ENCODE assay signal across 34 cellular contexts in genomic region chr7:133246558-133246957, GRCh38.
"Had no signal": no experiment of that assay in that cellular context is flagged by ENCODE, and none has a peak within 500 bp of the region (broad histone marks: within the 10 kb centered on the region; RNA-seq: fewer than 3 reads in every experiment).

No MANE protein-coding gene starts in this region.

- H3K9me3 ChIP-seq: MG63 had no signal

- DNase-seq: Karpas-422, Kasumi-1, MG63, MM.1S, MV-4-11, NCI-H1048, NCI-H1092, NCI-H1092 treated with DMSO at 0.1 percent for 48 hours, NCI-H1105, NCI-H1105 treated with DMSO at 0.1 percent for 48 hours, NCI-H1417, NCI-H1417 treated with DMSO at 0.1 percent for 48 hours, NCI-H1436, NCI-H1436 treated with DMSO at 0.1 percent for 48 hours, NCI-H146, NCI-H1694, NCI-H1694 treated with DMSO at 0.1 percent for 48 hours, NCI-H187, NCI-H187 treated with DMSO at 0.1 percent for 48 hours, NCI-H1930, NCI-H2029, NCI-H2029 treated with DMSO at 0.1 percent for 48 hours, NCI-H2081, NCI-H2081 treated with DMSO at 0.1 percent for 48 hours, NCI-H2107, NCI-H2171, NCI-H2171 treated with DMSO at 0.1 percent for 48 hours, NCI-H2227 treated with DMSO at 0.1 percent for 48 hours, NCI-H226, NCI-H345, NCI-H446 treated with DMSO at 0.1 percent for 48 hours, NCI-H510A, NCI-H510A treated with DMSO at 0.1 percent for 48 hours, NCI-H524 had no signal

- H3K36me3 ChIP-seq: MG63 had no signal

- H3K4me3 ChIP-seq: MG63 had no signal

- H3K27me3 ChIP-seq: MG63 had no signal
